In the genomic region with DNA sequence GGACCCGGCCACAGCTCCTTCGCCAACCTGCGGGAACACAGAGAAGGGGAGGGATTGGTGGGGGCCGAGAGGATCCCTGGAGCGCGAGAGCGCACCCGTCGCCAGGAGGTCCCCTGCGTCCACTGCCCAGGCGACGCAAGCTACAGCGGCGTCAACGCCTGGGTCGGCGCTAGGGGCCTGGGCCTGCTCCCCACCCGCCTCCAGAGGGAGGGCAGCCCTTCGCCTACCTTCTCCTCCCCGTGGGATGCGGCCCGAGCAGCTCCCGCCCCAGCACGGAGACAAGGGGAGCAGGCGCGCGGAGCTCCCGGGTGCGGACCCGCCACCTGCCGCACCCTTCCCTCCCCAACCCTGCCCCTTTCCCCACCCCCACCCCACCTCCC, we compare ENCODE assay signal across 1 cellular context.
TF ChIP-seq lines count a peak whose summit lies in the region.

No MANE protein-coding gene starts in this region.

TF ChIP-seq in HEK293, 187 proteins besides CTCF, POLR2A, EP300 and RAD21 (continued from another document):
- TF ChIP-seq, protein P1, sequence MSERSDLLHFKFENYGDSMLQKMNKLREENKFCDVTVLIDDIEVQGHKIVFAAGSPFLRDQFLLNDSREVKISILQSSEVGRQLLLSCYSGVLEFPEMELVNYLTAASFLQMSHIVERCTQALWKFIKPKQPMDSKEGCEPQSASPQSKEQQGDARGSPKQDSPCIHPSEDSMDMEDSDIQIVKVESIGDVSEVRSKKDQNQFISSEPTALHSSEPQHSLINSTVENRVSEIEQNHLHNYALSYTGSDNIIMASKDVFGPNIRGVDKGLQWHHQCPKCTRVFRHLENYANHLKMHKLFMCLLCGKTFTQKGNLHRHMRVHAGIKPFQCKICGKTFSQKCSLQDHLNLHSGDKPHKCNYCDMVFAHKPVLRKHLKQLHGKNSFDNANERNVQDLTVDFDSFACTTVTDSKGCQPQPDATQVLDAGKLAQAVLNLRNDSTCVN (tag by site-specific recombination; optimal IDR thresholded peaks at IDR 0.05): peak; percentile 50
- 0 out of 2 replicates have a peak, but pooled peaks have one; percentile 7 for TF ChIP-seq GLIS1 (tag by site-specific recombination; IDR thresholded peaks at IDR 0.05)
- no peak for TF ChIP-seq ZNF19 (tag by site-specific recombination; IDR thresholded peaks at IDR 0.05; ENCODE audit: low read depth)
- TF ChIP-seq ZNF76 (tag by site-specific recombination; IDR thresholded peaks at IDR 0.05; ENCODE audit: borderline replicate concordance, low read depth): no peak
